8 cellular contexts compared by ENCODE assay signal in the genomic region with DNA sequence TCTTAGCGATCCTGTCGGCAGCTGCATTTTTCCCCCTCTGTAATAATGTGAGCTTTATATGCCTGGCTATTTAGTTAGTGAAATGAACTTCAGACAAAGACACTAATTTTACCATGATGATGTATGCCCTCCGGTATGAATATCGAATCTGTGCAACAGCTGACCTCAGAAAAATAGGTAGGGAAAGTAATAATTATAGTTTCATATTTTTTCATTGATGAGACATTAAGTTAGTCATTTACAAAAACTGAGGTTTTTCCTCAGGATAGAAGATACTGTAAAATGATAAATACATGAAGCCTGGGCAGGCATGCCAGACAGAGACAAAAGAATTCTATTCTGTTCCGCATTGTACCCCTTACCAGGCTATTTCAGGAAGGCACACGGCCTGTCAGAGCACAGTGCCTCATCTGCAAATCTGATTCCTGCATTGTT.
DNase-seq lines count a peak whose midpoint lies in the region; ATAC-seq and TF ChIP-seq lines count a peak whose summit lies in the region.

No MANE protein-coding gene starts in this region.

- no peak for TF ChIP-seq POLR2A in Peyer's patch (IDR thresholded peaks at IDR 0.05)

- peaks cover 0 to 20% (median 0%) of the 10 kb centered on the region in 4 donors for H3K4me1 ChIP-seq in Peyer's patch
- peaks cover 67% of the 10 kb centered on the region for H3K4me1 ChIP-seq in neuron (ENCODE audit: insufficient read depth, low read length)

- peak overlapping the region in 1 of 4 donors; percentile 15 for H3K4me3 ChIP-seq in Peyer's patch
- no peak overlapping the region for H3K4me3 ChIP-seq in fibroblast of the aortic adventitia (ENCODE audit: low read depth, low read length)
- peak overlapping the region; percentile 24 for H3K4me3 ChIP-seq in neuron (ENCODE audit: low read length)

- no peak overlapping the region for H2AFZ ChIP-seq in neuron (ENCODE audit: low read depth, low read length)

- H3K9me3 ChIP-seq in Peyer's patch = no peaks in the 10 kb centered on the region
- H3K9me3 ChIP-seq in neuron (ENCODE audit: low read length) = no peaks in the 10 kb centered on the region

- ATAC-seq in GM21390 (IDR thresholded peaks at IDR 0.05; ENCODE audit: unreplicated experiment) = no peak
- ATAC-seq in GM21528 (IDR thresholded peaks at IDR 0.05; ENCODE audit: low FRiP score, unreplicated experiment) = no peak

- TF ChIP-seq CTCF in Peyer's patch (IDR thresholded peaks at IDR 0.05) (no peak), fibroblast of the aortic adventitia (IDR thresholded peaks at IDR 0.05; ENCODE audit: insufficient read depth, low read length) (no peak)

- H3K36me3 ChIP-seq in Peyer's patch (no peaks in the 10 kb centered on the region), neuron (ENCODE audit: insufficient read depth, low read length) (no peaks in the 10 kb centered on the region)

- DNase-seq in AG08395 (ENCODE audit: low spot score) = peak; percentile 48
- no peak for DNase-seq in Peyer's patch
- DNase-seq in fibroblast of the aortic adventitia (ENCODE audit: low read depth) = peak; percentile 28
- no peak for DNase-seq in AG08396 (ENCODE audit: low spot score)
- no peak for DNase-seq in SIG-M5 (lab: John Stamatoyannopoulos, UW)

- H3K27ac ChIP-seq in Peyer's patch = peak overlapping the region in 3 of 4 donors; percentile 3 to 81 (median 70)

- H3K27me3 ChIP-seq in Peyer's patch (no peaks in the 10 kb centered on the region), neuron (ENCODE audit: insufficient read depth, low read length) (no peaks in the 10 kb centered on the region)

Comparison
In these comparisons a context has a peak if more than half of its experiments do, and no peak if none do; other contexts are left out.
1. DNase-seq: peak in AG08395 (single experiment) and fibroblast of the aortic adventitia (single experiment); none in Peyer's patch (0 of 3), AG08396 (single experiment) and SIG-M5 (single experiment).